ENCODE assay signal across 24 cellular contexts in the genomic region with DNA sequence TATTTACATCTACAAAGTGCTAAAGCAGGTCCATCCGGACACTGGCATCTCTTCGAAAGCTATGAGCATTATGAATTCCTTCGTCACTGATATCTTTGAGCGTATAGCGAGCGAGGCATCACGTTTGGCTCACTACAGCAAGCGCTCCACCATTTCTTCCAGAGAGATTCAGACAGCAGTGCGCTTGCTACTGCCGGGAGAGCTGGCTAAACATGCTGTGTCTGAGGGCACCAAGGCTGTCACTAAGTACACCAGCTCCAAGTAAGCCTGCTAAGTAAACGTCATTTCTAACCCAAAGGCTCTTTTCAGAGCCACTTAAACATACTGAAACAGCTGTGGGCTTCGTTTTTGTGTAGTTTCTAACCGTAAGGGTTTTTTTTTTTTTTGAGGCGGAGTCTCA. TPM values are rescaled to one million over a fixed set of nuclear protein-coding genes. Genes with fewer than 3 reads are reported as not detected.
"Had no signal": no experiment of that assay in that cellular context is flagged by ENCODE, and none has a peak within 500 bp of the region (broad histone marks: within the 10 kb centered on the region; RNA-seq: fewer than 3 reads in every experiment).

No MANE protein-coding gene starts in this region.

- H3K36me3 ChIP-seq: SJCRH30 had no signal

- H3K4me3 ChIP-seq: SJCRH30 had no signal

- H3K4me2 ChIP-seq: KMS-11 had no signal

- H3K9me3 ChIP-seq: SJCRH30 had no signal

- ATAC-seq: HepG2, Right ventricle myocardium inferior, SK-N-SH treated with all-trans-retinoic acid at 6 μM for 48 hours had no signal

- H3K27me3 ChIP-seq: SJCRH30 had no signal

- FAIRE-seq: HepG2 had no signal

- H3K27ac ChIP-seq: KMS-11, SJCRH30 had no signal

- DNase-seq: IMR-90, Kasumi-1, MM.1S, NCI-H1092 treated with DMSO at 0.1 percent for 48 hours, NCI-H1436, NCI-H187, NCI-H2029, NCI-H2081 treated with DMSO at 0.1 percent for 48 hours, NCI-H2171, NCI-H226, NCI-H446, NCI-H510A, NCI-H524 treated with DMSO at 0.1 percent for 48 hours, NCI-H69, NCI-H774, SHP77 treated with DMSO at 0.1 percent for 48 hours, SJCRH30 had no signal

- H3K4me1 ChIP-seq: SJCRH30 had no signal

RNA-seq across cellular contexts. Expression of a gene that starts 27.5 kb away (rescaled TPM):
- total RNA-seq: HT1080, IMR-90, M059J, Right ventricle myocardium inferior, RPMI7951, SJCRH30 had no signal
- polyA plus RNA-seq: HepG2, IMR-90 had no signal
